ENCODE assay signal across 22 cellular contexts in the genomic region with DNA sequence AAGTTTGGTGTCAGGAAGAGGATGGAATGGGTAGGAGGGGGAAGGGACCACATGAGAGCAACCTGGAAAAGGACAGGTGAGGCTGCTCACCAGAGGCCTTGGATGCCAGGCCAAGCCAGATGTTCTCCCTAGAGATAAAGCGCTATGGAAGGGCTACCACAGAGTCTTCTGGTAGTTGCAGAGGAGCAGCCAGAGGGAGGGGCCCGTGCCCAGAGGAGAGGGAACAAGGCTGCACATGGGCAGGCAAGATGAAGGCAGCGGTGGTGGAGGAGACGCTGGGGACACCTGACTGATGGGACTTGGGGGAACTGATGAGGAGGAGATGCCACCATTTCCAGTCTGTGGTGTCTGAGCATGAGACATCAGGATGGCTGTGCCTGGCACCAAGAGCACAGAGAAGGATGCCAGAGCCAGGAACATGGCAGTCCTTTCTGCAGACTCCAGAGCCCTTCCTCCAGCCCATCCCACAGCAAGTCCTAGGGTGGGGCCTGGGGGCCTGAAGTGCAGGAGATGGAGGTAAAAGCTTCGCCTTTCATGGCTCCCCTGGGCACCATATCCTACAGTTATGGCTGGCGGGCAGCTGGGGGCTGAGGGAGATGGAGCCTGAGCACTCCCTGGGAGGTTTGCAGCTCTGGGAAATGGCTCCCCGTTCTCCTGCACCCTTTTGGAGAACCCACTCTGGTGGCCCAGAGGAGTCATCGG.
DNase-seq lines count a peak whose midpoint lies in the region; ATAC-seq, FAIRE-seq and TF ChIP-seq lines count a peak whose summit lies in the region.
"Had no signal": no experiment of that assay in that cellular context is flagged by ENCODE, and none has a peak within 500 bp of the region (broad histone marks: within the 10 kb centered on the region; RNA-seq: fewer than 3 reads in every experiment).

No MANE protein-coding gene starts in this region.

- H3K27ac ChIP-seq in HepG2 (ENCODE audit: extremely low read length, insufficient read depth, low read length): no peak overlapping the region
- no peak overlapping the region for H3K27ac ChIP-seq in right lobe of liver
- no peak overlapping the region for H3K27ac ChIP-seq in spleen
- H3K27ac ChIP-seq: dorsolateral prefrontal cortex, KMS-11, neutrophil, psoas muscle had no signal

- 0 out of 2 replicates have a peak, but pooled peaks cover 8% of the 10 kb centered on the region for H3K4me1 ChIP-seq in HepG2 (ENCODE audit: insufficient read depth, low read length)
- no peaks in the 10 kb centered on the region for H3K4me1 ChIP-seq in right lobe of liver
- H3K4me1 ChIP-seq in spleen: no peaks in the 10 kb centered on the region

- no peaks in the 10 kb centered on the region for H3K9me3 ChIP-seq in HepG2 (ENCODE audit: low read length)
- H3K9me3 ChIP-seq in right lobe of liver: no peaks in the 10 kb centered on the region
- no peaks in the 10 kb centered on the region for H3K9me3 ChIP-seq in spleen
- H3K9me3 ChIP-seq: neutrophil, psoas muscle had no signal

- no peak for TF ChIP-seq CTCF in HepG2 (CRISPR knock-in tag; IDR thresholded peaks at IDR 0.05)
- TF ChIP-seq CTCF in right lobe of liver (IDR thresholded peaks at IDR 0.05): no peak
- no peak for TF ChIP-seq CTCF in neural crest cell (conservative IDR thresholded peaks at IDR 0.05)
- TF ChIP-seq CTCF in GM13977 (IDR thresholded peaks at IDR 0.05; ENCODE audit: extremely low read depth, insufficient read depth, missing control alignments): no peak
- TF ChIP-seq CTCF in spleen (IDR thresholded peaks at IDR 0.05 in 8 of 11, conservative IDR thresholded peaks at IDR 0.05 in 3 of 11): no peak

- no peak overlapping the region for H3K4me3 Mint-ChIP-seq in activated T-helper 17 cell treated with anti-CD3 and anti-CD28 coated beads, Interleukin-2, amount 50 U/mL, for 72 hours
- H3K4me3 Mint-ChIP-seq in neural crest cell: no peak overlapping the region
- H3K4me3 Mint-ChIP-seq: CD14-positive monocyte, GM23338 had no signal

- BruUV-seq in HepG2 (replicated peaks; lab: Mats Ljungman, UMichigan): no TSS peak

- no peak for DNase-seq in HepG2 (ENCODE audit: low spot score)
- no peak for DNase-seq in right lobe of liver
- no peak for DNase-seq in neural crest cell (ENCODE audit: low read depth, low spot score)
- no peak for DNase-seq in GM13977 (ENCODE audit: low spot score)
- DNase-seq in spleen: no peak
- DNase-seq: activated CD4-positive, alpha-beta T cell treated with anti-CD3 and anti-CD28 coated beads, Interleukin-2, amount 50 U/mL, for 4 hours; anterior cingulate cortex; glutamatergic neuron; kidney glomerular epithelial cell; NCI-H1417 treated with DMSO at 0.1 percent for 48 hours; NCI-H2081 treated with DMSO at 0.1 percent for 48 hours; NCI-H446 treated with DMSO at 0.1 percent for 48 hours; psoas muscle had no signal

- TF ChIP-seq POLR2A in HepG2 (IDR thresholded peaks at IDR 0.05; ENCODE audit: insufficient read depth in 1 of 2, low read depth in 2 of 2, low read length in 2 of 2) (no peak), right lobe of liver (IDR thresholded peaks at IDR 0.05) (no peak), spleen (IDR thresholded peaks at IDR 0.05) (no peak)

- H3K9me3 Mint-ChIP-seq in activated T-helper 17 cell treated with anti-CD3 and anti-CD28 coated beads, Interleukin-2, amount 50 U/mL, for 72 hours: no peaks in the 10 kb centered on the region
- H3K9me3 Mint-ChIP-seq in neural crest cell: no peaks in the 10 kb centered on the region
- H3K9me3 Mint-ChIP-seq: CD14-positive monocyte, GM23338 had no signal

- no peaks in the 10 kb centered on the region for H3K4me1 Mint-ChIP-seq in activated T-helper 17 cell treated with anti-CD3 and anti-CD28 coated beads, Interleukin-2, amount 50 U/mL, for 72 hours
- H3K4me1 Mint-ChIP-seq in neural crest cell: peaks cover 12% of the 10 kb centered on the region
- H3K4me1 Mint-ChIP-seq: CD14-positive monocyte, GM23338 had no signal

- in situ Hi-C loops in HepG2 (cut with HindIII; ENCODE audit: extremely low pct_ligation_motif_present, low pct_unique_long_range_greater_than_20kb) (no loop called here), GM13977 (cut with MboI; ENCODE audit: low pct_unique_long_range_greater_than_20kb, low sequenced_read_pairs, unreplicated experiment) (no loop called here)

- no peak overlapping the region for H3K4me3 ChIP-seq in HepG2 (replicated peaks in 1 of 3; ENCODE audit: insufficient read depth in 1 of 3, low read depth in 2 of 3, low read length in 3 of 3)
- no peak overlapping the region for H3K4me3 ChIP-seq in right lobe of liver
- H3K4me3 ChIP-seq in spleen: no peak overlapping the region
- H3K4me3 ChIP-seq: dorsolateral prefrontal cortex, GM23338, psoas muscle had no signal

- H3K36me3 ChIP-seq in HepG2 (replicated peaks in 1 of 2; ENCODE audit: control insufficient read depth in 1 of 2, insufficient read depth in 2 of 2, low read length in 2 of 2) (peaks cover 22 to 45% of the 10 kb centered on the region in 2 experiments), right lobe of liver (peaks cover 0 to 24% (median 16%) of the 10 kb centered on the region in 4 donors), spleen (peaks cover 4 to 100% (median 31%) of the 10 kb centered on the region in 6 donors)

- TF ChIP-seq EP300 in HepG2 (IDR thresholded peaks at IDR 0.05; ENCODE audit: low read depth in 2 of 2, low read length in 2 of 2): no peak
- no peak for TF ChIP-seq EP300 in HepG2 (CRISPR knock-in tag; IDR thresholded peaks at IDR 0.05; ENCODE audit: borderline replicate concordance)

- no peaks in the 10 kb centered on the region for H4K20me1 ChIP-seq in HepG2 (ENCODE audit: insufficient read depth, low read length)

- no peak for ATAC-seq in HepG2
- ATAC-seq in right lobe of liver: no peak
- ATAC-seq in activated T-helper 17 cell treated with anti-CD3 and anti-CD28 coated beads, Interleukin-2, amount 50 U/mL, for 72 hours (replicated peaks): peak; percentile 6
- ATAC-seq in HG02885 (IDR thresholded peaks at IDR 0.05; ENCODE audit: poor library complexity, unreplicated experiment): no peak
- ATAC-seq: GM23338, psoas muscle had no signal

- H3K27ac Mint-ChIP-seq in activated T-helper 17 cell treated with anti-CD3 and anti-CD28 coated beads, Interleukin-2, amount 50 U/mL, for 72 hours: peak overlapping the region; percentile 55
- peak overlapping the region; percentile 58 for H3K27ac Mint-ChIP-seq in neural crest cell (ENCODE audit: unreplicated experiment)
- H3K27ac Mint-ChIP-seq: GM23338 had no signal

- peaks cover 14% of the 10 kb centered on the region for H3K36me3 Mint-ChIP-seq in activated T-helper 17 cell treated with anti-CD3 and anti-CD28 coated beads, Interleukin-2, amount 50 U/mL, for 72 hours (ENCODE audit: low read depth)
- H3K36me3 Mint-ChIP-seq in neural crest cell (ENCODE audit: low read depth): peaks cover 2% of the 10 kb centered on the region

- 98% methylated on average over 7 of the region's 8 CpGs for WGBS in HepG2 (ENCODE audit: low lambda C conversion rate)
- 95% methylated on average over 3 of the region's 8 CpGs for WGBS in right lobe of liver (ENCODE audit: insufficient coverage, low coverage, low lambda C conversion rate, missing lambda C conversion rate)
- WGBS in spleen, 5 donors: 94 to 97% (median 95%) methylated on average over 8 of the region's 8 CpGs

- POLR2A ChIA-PET in HepG2 (lab: Yijun Ruan, JAX): interaction anchor here (1.5 kb wide), 1 partner anchor 12 kb away, joined by 5 read pairs; no protein-coding TSS in a partner anchor

- no peak overlapping the region for H3K4me2 ChIP-seq in HepG2 (ENCODE audit: low read depth, low read length)
- H3K4me2 ChIP-seq: GM23338, KMS-11 had no signal

- H3K27me3 ChIP-seq in HepG2 (ENCODE audit: control insufficient read depth in 1 of 2, insufficient read depth in 2 of 2, low read length in 2 of 2) (no peaks in the 10 kb centered on the region), right lobe of liver (no peaks in the 10 kb centered on the region), spleen (replicated peaks in 1 of 7) (no peaks in the 10 kb centered on the region)
- H3K27me3 ChIP-seq: dorsolateral prefrontal cortex, neutrophil had no signal

- no peaks in the 10 kb centered on the region for H3K27me3 Mint-ChIP-seq in activated T-helper 17 cell treated with anti-CD3 and anti-CD28 coated beads, Interleukin-2, amount 50 U/mL, for 72 hours
- no peaks in the 10 kb centered on the region for H3K27me3 Mint-ChIP-seq in neural crest cell (ENCODE audit: low read depth)

- no peaks in the 10 kb centered on the region for H3K79me2 ChIP-seq in HepG2 (ENCODE audit: insufficient read depth, low read length)

- H3K9ac ChIP-seq in HepG2 (ENCODE audit: insufficient read depth, low read depth, low read length): no peak overlapping the region
- H3K9ac ChIP-seq: KMS-11 had no signal

- no peak overlapping the region for H2AFZ ChIP-seq in HepG2 (ENCODE audit: low read length)
- H2AFZ ChIP-seq: GM23338 had no signal

- intact Hi-C loops in HepG2 (cut with micrococcal nuclease; ENCODE audit: unreplicated experiment) (no loop called here), right lobe of liver (cut with DNase I) (no loop called here), spleen (cut with DNase I; ENCODE audit: low total_unique reads) (no loop called here)

- CTCF ChIA-PET in HepG2 (lab: Yijun Ruan, JAX; ENCODE audit: low intra/inter-chr PET ratio, low total read pairs): no interaction called here

- no peak for TF ChIP-seq RAD21 in HepG2 (CRISPR knock-in tag; IDR thresholded peaks at IDR 0.05)

- no peak for FAIRE-seq in HepG2 (lab: Jason Lieb, UNC)
- FAIRE-seq: GM18507, HTR-8/SVneo had no signal

TF ChIP-seq in HepG2, 621 proteins besides CTCF, POLR2A, EP300 and RAD21:
- TF ChIP-seq MIER2 (CRISPR knock-in tag; IDR thresholded peaks at IDR 0.05) (no peak), RBM22 (optimal IDR thresholded peaks at IDR 0.05; ENCODE audit: low read length) (peak; percentile 76), NR2F6 (IDR thresholded peaks at IDR 0.05) (no peak), NR2F6 (CRISPR knock-in tag; IDR thresholded peaks at IDR 0.05) (no peak), MXI1 (IDR thresholded peaks at IDR 0.05; ENCODE audit: borderline replicate concordance, low read depth, low read length) (no peak), ZNF672 (CRISPR knock-in tag; IDR thresholded peaks at IDR 0.05) (no peak)
